Comparison of ENCODE assay signal across 24 cellular contexts in the genomic region with DNA sequence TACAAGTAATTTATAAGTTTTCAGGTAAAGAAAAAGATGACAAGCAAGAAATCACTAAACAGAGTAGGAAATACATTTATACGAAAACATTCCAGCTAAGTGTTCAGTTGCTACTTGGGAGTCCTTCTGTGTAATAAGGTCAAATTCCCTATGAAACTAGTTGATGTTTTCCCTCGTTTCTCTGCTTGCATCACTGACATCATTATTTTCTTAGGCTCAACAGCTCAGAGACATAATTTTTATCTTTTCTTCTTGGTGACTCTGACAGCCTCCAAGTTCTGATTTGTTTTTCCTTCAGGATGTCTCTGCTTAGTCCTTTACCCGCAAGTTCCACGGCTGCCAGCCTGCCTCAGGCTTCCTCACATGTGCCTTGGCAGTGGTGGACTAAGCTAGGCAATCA.
"Had no signal": no experiment of that assay in that cellular context is flagged by ENCODE, and none has a peak within 500 bp of the region (broad histone marks: within the 10 kb centered on the region; RNA-seq: fewer than 3 reads in every experiment).

No MANE protein-coding gene starts in this region.

- H3K9me3 ChIP-seq: ovary, prostate gland, spleen, upper lobe of right lung had no signal

- H3K4me2 ChIP-seq: hepatocyte had no signal

- H3K9me3 Mint-ChIP-seq: activated B cell treated with CpG ODN at 0.5 μM for 24 hours; activated naive CD4-positive, alpha-beta T cell treated with anti-CD3 and anti-CD28 coated beads for 36 hours; activated naive CD8-positive, alpha-beta T cell treated with anti-CD3 and anti-CD28 coated beads, Interleukin-2, amount 10 ng/mL, durations not matched to agents 7 days and 5 days; immature natural killer cell; natural killer cell had no signal

- H3K4me3 Mint-ChIP-seq: activated B cell treated with CpG ODN at 0.5 μM for 24 hours; activated CD4-positive, alpha-beta T cell treated with anti-CD3 and anti-CD28 coated beads for 36 hours; activated naive CD4-positive, alpha-beta T cell treated with anti-CD3 and anti-CD28 coated beads for 36 hours; activated naive CD8-positive, alpha-beta T cell treated with anti-CD3 and anti-CD28 coated beads, Interleukin-2, amount 10 ng/mL, durations not matched to agents 7 days and 5 days; immature natural killer cell; natural killer cell had no signal

- H3K79me2 ChIP-seq: hepatocyte had no signal

- H3K27ac Mint-ChIP-seq: activated B cell treated with CpG ODN at 0.5 μM for 24 hours; activated naive CD4-positive, alpha-beta T cell treated with anti-CD3 and anti-CD28 coated beads for 36 hours; activated naive CD8-positive, alpha-beta T cell treated with anti-CD3 and anti-CD28 coated beads, Interleukin-2, amount 10 ng/mL, durations not matched to agents 7 days and 5 days; immature natural killer cell; natural killer cell had no signal

- H3K27me3 Mint-ChIP-seq: activated CD4-positive, alpha-beta T cell treated with anti-CD3 and anti-CD28 coated beads for 36 hours had no signal

- H3K4me3 ChIP-seq: coronary artery, hepatocyte, ovary, prostate gland, spleen, upper lobe of right lung had no signal

- H3K4me1 Mint-ChIP-seq: activated B cell treated with CpG ODN at 0.5 μM for 24 hours, immature natural killer cell, natural killer cell had no signal

- FAIRE-seq: bronchial epithelial cell, frontal cortex had no signal

- H3K27ac ChIP-seq: coronary artery, hepatocyte, ovary, prostate gland, spleen, upper lobe of right lung had no signal

- H3K27me3 ChIP-seq: hepatocyte, ovary, upper lobe of right lung had no signal

- H3K4me1 ChIP-seq: prostate gland, spleen, upper lobe of right lung had no signal

- H2AFZ ChIP-seq: hepatocyte had no signal

- H3K36me3 Mint-ChIP-seq: activated naive CD8-positive, alpha-beta T cell treated with anti-CD3 and anti-CD28 coated beads, Interleukin-2, amount 10 ng/mL, durations not matched to agents 7 days and 5 days; immature natural killer cell; natural killer cell had no signal

- DNase-seq: activated B cell treated with CpG ODN at 0.5 μM for 24 hours; activated CD4-positive, alpha-beta T cell treated with anti-CD3 and anti-CD28 coated beads for 36 hours; activated CD4-positive, alpha-beta T cell treated with anti-CD3 and anti-CD28 coated beads, Interleukin-2, amount 50 U/mL, for 4 hours; activated naive CD4-positive, alpha-beta T cell treated with anti-CD3 and anti-CD28 coated beads for 36 hours; activated naive CD8-positive, alpha-beta T cell treated with anti-CD3 and anti-CD28 coated beads, Interleukin-2, amount 10 ng/mL, durations not matched to agents 7 days and 5 days; activated T-cell treated with anti-CD3 and anti-CD28 coated beads, Interleukin-2, amount 50 U/mL, for 48 hours; amniotic stem cell; glutamatergic neuron; immature natural killer cell; left ventricle myocardium superior; midbrain; natural killer cell; ovary; spleen; stimulated activated CD4-positive, alpha-beta T cell treated with anti-CD3 and anti-CD28 coated beads, Interleukin-4, amount 100 ng/mL, for 1 hour; stimulated activated naive CD4-positive, alpha-beta T cell; T-helper 1 cell; T-helper 9 cell; upper lobe of right lung had no signal

- H3K36me3 ChIP-seq: ovary, prostate gland, spleen, upper lobe of right lung had no signal
